ENCODE assay signal across 14 cellular contexts in genomic region chr5:158780656-158781237, GRCh38.
DNase-seq lines count a peak whose midpoint lies in the region; ATAC-seq and TF ChIP-seq lines count a peak whose summit lies in the region.
"Had no signal": no experiment of that assay in that cellular context is flagged by ENCODE, and none has a peak within 500 bp of the region (broad histone marks: within the 10 kb centered on the region; RNA-seq: fewer than 3 reads in every experiment).

No MANE protein-coding gene starts in this region.

- no peak overlapping the region for H3K4me2 ChIP-seq in neural progenitor cell

- no peak overlapping the region for H2AFZ ChIP-seq in neural progenitor cell (replicated peaks)

- H3K36me3 ChIP-seq in neural progenitor cell: no peaks in the 10 kb centered on the region
- H3K36me3 ChIP-seq: ovary had no signal

- H3K4me3 Mint-ChIP-seq in stimulated activated naive B cell treated with anti-CD40 and anti-IgM and Interleukin-4, amounts not matched to agents 10 μg/mL and 1 μg/mL and 100 μg/mL, for 72 hours: peak overlapping the region in 1 of 2 donors; percentile 38
- H3K4me3 Mint-ChIP-seq in neural progenitor cell: no peak overlapping the region
- H3K4me3 Mint-ChIP-seq: CD8-positive, alpha-beta T cell; central memory CD8-positive, alpha-beta T cell; T-cell had no signal

- no peak for TF ChIP-seq CTCF in neural progenitor cell (IDR thresholded peaks at IDR 0.05)

- H3K27me3 ChIP-seq in neural progenitor cell: no peaks in the 10 kb centered on the region
- H3K27me3 ChIP-seq: ovary had no signal

- no peaks in the 10 kb centered on the region for H3F3A ChIP-seq in neural progenitor cell (ENCODE audit: low read depth)

- DNase-seq in stimulated activated naive B cell treated with anti-CD40 and anti-IgM and Interleukin-4, amounts not matched to agents 10 μg/mL and 1 μg/mL and 100 μg/mL, for 72 hours: no peak
- no peak for DNase-seq in activated CD8-positive, alpha-beta memory T cell treated with anti-CD3 and anti-CD28 coated beads, Interleukin-2, amount 50 U/mL, for 4 hours
- no peak for DNase-seq in G401 (ENCODE audit: low spot score)
- no peak for DNase-seq in neural progenitor cell (ENCODE audit: low spot score)
- DNase-seq: CD8-positive, alpha-beta T cell; MV-4-11; NCI-H2171 treated with DMSO at 0.1 percent for 48 hours; ovary; small intestine; T-cell had no signal

- no peaks in the 10 kb centered on the region for H3K79me2 ChIP-seq in neural progenitor cell (ENCODE audit: low read depth)

- no peaks in the 10 kb centered on the region for H4K20me1 ChIP-seq in neural progenitor cell (ENCODE audit: low read depth)

- ATAC-seq in GM18868 (IDR thresholded peaks at IDR 0.05; ENCODE audit: unreplicated experiment) (peak; percentile 62), GM21423 (IDR thresholded peaks at IDR 0.05; ENCODE audit: unreplicated experiment) (peak; percentile 65), HG03175 (IDR thresholded peaks at IDR 0.05; ENCODE audit: unreplicated experiment) (peak; percentile 67)
- ATAC-seq in stimulated activated naive B cell treated with anti-CD40 and anti-IgM and Interleukin-4, amounts not matched to agents 10 μg/mL and 1 μg/mL and 100 μg/mL, for 72 hours (replicated peaks): peak; percentile 81 to 88
- ATAC-seq: CD8-positive, alpha-beta T cell; T-cell had no signal

- no peak overlapping the region for H3K27ac ChIP-seq in neural progenitor cell
- H3K27ac ChIP-seq: ovary had no signal

- no peak overlapping the region for H3K4me3 ChIP-seq in neural progenitor cell
- H3K4me3 ChIP-seq: ovary had no signal

- H3K9me3 Mint-ChIP-seq in stimulated activated naive B cell treated with anti-CD40 and anti-IgM and Interleukin-4, amounts not matched to agents 10 μg/mL and 1 μg/mL and 100 μg/mL, for 72 hours: peaks cover 0 to 3% of the 10 kb centered on the region in 2 donors
- no peaks in the 10 kb centered on the region for H3K9me3 Mint-ChIP-seq in neural progenitor cell
- H3K9me3 Mint-ChIP-seq: CD8-positive, alpha-beta T cell; central memory CD8-positive, alpha-beta T cell; T-cell had no signal

- peaks cover 45 to 63% of the 10 kb centered on the region in 2 donors for H3K4me1 Mint-ChIP-seq in stimulated activated naive B cell treated with anti-CD40 and anti-IgM and Interleukin-4, amounts not matched to agents 10 μg/mL and 1 μg/mL and 100 μg/mL, for 72 hours
- peaks cover under 1% of the 10 kb centered on the region for H3K4me1 Mint-ChIP-seq in neural progenitor cell
- H3K4me1 Mint-ChIP-seq: central memory CD8-positive, alpha-beta T cell had no signal

- peaks cover 6% of the 10 kb centered on the region for H3K4me1 ChIP-seq in neural progenitor cell

- no peak overlapping the region for H3K9ac ChIP-seq in neural progenitor cell

- H3K9me3 ChIP-seq in neural progenitor cell (ENCODE audit: low read depth): no peaks in the 10 kb centered on the region
- H3K9me3 ChIP-seq: ovary had no signal

- peak overlapping the region; percentile 44 for H3K27ac Mint-ChIP-seq in stimulated activated naive B cell treated with anti-CD40 and anti-IgM and Interleukin-4, amounts not matched to agents 10 μg/mL and 1 μg/mL and 100 μg/mL, for 72 hours
- no peak overlapping the region for H3K27ac Mint-ChIP-seq in neural progenitor cell
- H3K27ac Mint-ChIP-seq: CD8-positive, alpha-beta T cell; T-cell had no signal

- no peaks in the 10 kb centered on the region for H3K27me3 Mint-ChIP-seq in stimulated activated naive B cell treated with anti-CD40 and anti-IgM and Interleukin-4, amounts not matched to agents 10 μg/mL and 1 μg/mL and 100 μg/mL, for 72 hours
- peaks cover 2% of the 10 kb centered on the region for H3K27me3 Mint-ChIP-seq in neural progenitor cell (ENCODE audit: insufficient read depth, low read depth)
- H3K27me3 Mint-ChIP-seq: central memory CD8-positive, alpha-beta T cell; T-cell had no signal

- in situ Hi-C loops in G401 (cut with HindIII; ENCODE audit: low sequenced_read_pairs): no loop called here

- H3K36me3 Mint-ChIP-seq in stimulated activated naive B cell treated with anti-CD40 and anti-IgM and Interleukin-4, amounts not matched to agents 10 μg/mL and 1 μg/mL and 100 μg/mL, for 72 hours: peaks cover 37 to 57% of the 10 kb centered on the region in 2 donors
- no peaks in the 10 kb centered on the region for H3K36me3 Mint-ChIP-seq in neural progenitor cell
- H3K36me3 Mint-ChIP-seq: CD8-positive, alpha-beta T cell; T-cell had no signal
